12 cellular contexts compared by ENCODE assay signal in genomic region chr13:64029343-64030093, GRCh38.
"Had no signal": no experiment of that assay in that cellular context is flagged by ENCODE, and none has a peak within 500 bp of the region (broad histone marks: within the 10 kb centered on the region; RNA-seq: fewer than 3 reads in every experiment).

No MANE protein-coding gene starts in this region.

- H3K4me1 Mint-ChIP-seq: activated naive CD4-positive, alpha-beta T cell treated with anti-CD3 and anti-CD28 coated beads, Interleukin-2, amount 50 U/mL, for 24 hours; activated T-helper 17 cell treated with anti-CD3 and anti-CD28 coated beads, Interleukin-2, amount 50 U/mL, for 72 hours had no signal

- H3K36me3 ChIP-seq: adrenal gland, cardiac muscle cell, right lobe of liver had no signal

- H3K4me2 ChIP-seq: smooth muscle cell had no signal

- H3K27ac ChIP-seq: adrenal gland, cardiac muscle cell, right lobe of liver had no signal

- DNase-seq: activated CD4-positive, CD25-positive, alpha-beta regulatory T cell; adrenal gland; midbrain; right lobe of liver; stimulated activated naive CD8-positive, alpha-beta T cell treated with anti-CD3 and anti-CD28 coated beads, Interleukin-15, Interleukin-2, amounts not matched to agents 100 U/mL and 50 U/mL, for 24 hours; T-helper 2 cell; trophoblast cell had no signal

- H3K27me3 Mint-ChIP-seq: activated naive CD4-positive, alpha-beta T cell treated with anti-CD3 and anti-CD28 coated beads, Interleukin-2, amount 50 U/mL, for 24 hours; activated T-helper 17 cell treated with anti-CD3 and anti-CD28 coated beads, Interleukin-2, amount 50 U/mL, for 72 hours had no signal

- H3K27ac Mint-ChIP-seq: activated naive CD4-positive, alpha-beta T cell treated with anti-CD3 and anti-CD28 coated beads, Interleukin-2, amount 50 U/mL, for 24 hours; activated T-helper 17 cell treated with anti-CD3 and anti-CD28 coated beads, Interleukin-2, amount 50 U/mL, for 72 hours had no signal

- H3K36me3 Mint-ChIP-seq: activated naive CD4-positive, alpha-beta T cell treated with anti-CD3 and anti-CD28 coated beads, Interleukin-2, amount 50 U/mL, for 24 hours had no signal

- H3K4me3 ChIP-seq: adrenal gland, cardiac muscle cell, right lobe of liver, smooth muscle cell had no signal

- H3K4me3 Mint-ChIP-seq: activated naive CD4-positive, alpha-beta T cell treated with anti-CD3 and anti-CD28 coated beads, Interleukin-2, amount 50 U/mL, for 24 hours; activated T-helper 17 cell treated with anti-CD3 and anti-CD28 coated beads, Interleukin-2, amount 50 U/mL, for 72 hours had no signal

- H3K27me3 ChIP-seq: adrenal gland, cardiac muscle cell, right lobe of liver had no signal

- H3K4me1 ChIP-seq: adrenal gland, right lobe of liver had no signal

- ATAC-seq: activated T-helper 17 cell treated with anti-CD3 and anti-CD28 coated beads, Interleukin-2, amount 50 U/mL, for 72 hours; esophagus mucosa; right lobe of liver; stimulated activated naive CD8-positive, alpha-beta T cell treated with anti-CD3 and anti-CD28 coated beads, Interleukin-15, Interleukin-2, amounts not matched to agents 100 U/mL and 50 U/mL, for 24 hours had no signal

- H3K9me3 ChIP-seq: adrenal gland, right lobe of liver had no signal
